20 cellular contexts compared by ENCODE assay signal in the genomic region with DNA sequence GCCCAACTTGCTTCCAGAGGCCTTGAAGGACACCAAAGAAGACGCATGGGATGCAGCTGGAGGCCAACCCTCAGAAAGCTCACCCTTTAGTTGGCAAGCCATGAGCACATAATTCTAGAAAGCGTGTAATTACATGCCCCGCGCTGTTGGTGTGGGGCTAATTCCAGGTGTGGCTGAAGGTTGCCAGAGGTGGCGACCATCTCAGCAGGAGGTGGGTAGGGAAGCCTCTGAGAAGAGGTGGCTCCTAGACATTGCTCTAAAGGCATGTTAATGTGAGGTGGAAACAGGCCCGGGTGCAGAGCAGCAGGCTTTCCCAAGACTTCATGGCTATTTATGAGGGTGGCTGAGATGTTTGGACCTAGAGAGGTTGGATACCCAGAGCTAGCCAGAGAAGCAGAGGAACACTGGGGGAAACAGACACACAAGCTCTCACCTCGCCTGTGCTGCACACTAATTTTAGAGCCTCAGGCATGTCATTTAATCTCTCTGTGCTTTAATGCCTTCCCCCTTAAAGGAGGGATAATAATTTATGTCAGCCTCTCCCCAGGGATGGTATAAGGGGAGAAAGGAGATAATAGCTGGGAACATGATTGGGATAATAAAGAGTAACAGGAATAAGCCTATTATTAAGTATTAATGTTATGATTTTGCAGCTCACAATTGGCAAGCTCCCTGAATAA.
"Had no signal": no experiment of that assay in that cellular context is flagged by ENCODE, and none has a peak within 500 bp of the region (broad histone marks: within the 10 kb centered on the region; RNA-seq: fewer than 3 reads in every experiment).

No MANE protein-coding gene starts in this region.

- H3K27ac ChIP-seq: gastrocnemius medialis, tibial nerve, vagina had no signal

- H3K27ac Mint-ChIP-seq: activated B cell treated with CpG ODN at 0.5 μM for 24 hours; activated CD8-positive, alpha-beta T cell treated with anti-CD3 and anti-CD28 coated beads for 36 hours; activated naive CD4-positive, alpha-beta T cell treated with anti-CD3 and anti-CD28 coated beads, Interleukin-2, amount 50 U/mL, for 72 hours; activated T-cell treated with anti-CD3 and anti-CD28 coated beads, Interleukin-2, amount 50 U/mL, for 72 hours had no signal

- H3K4me3 ChIP-seq: gastrocnemius medialis, tibial nerve, vagina had no signal

- H3K4me3 Mint-ChIP-seq: activated B cell treated with CpG ODN at 0.5 μM for 24 hours; activated CD8-positive, alpha-beta T cell treated with anti-CD3 and anti-CD28 coated beads for 36 hours; activated T-cell treated with anti-CD3 and anti-CD28 coated beads, Interleukin-2, amount 50 U/mL, for 72 hours had no signal

- H3K4me1 Mint-ChIP-seq: activated B cell treated with CpG ODN at 0.5 μM for 24 hours had no signal

- H3K27me3 ChIP-seq: gastrocnemius medialis, tibial nerve, vagina had no signal

- DNase-seq: activated B cell treated with CpG ODN at 0.5 μM for 24 hours; activated CD4-positive, alpha-beta T cell treated with anti-CD3 and anti-CD28 coated beads for 48 hours; activated CD8-positive, alpha-beta memory T cell treated with anti-CD3 and anti-CD28 coated beads, Interleukin-2, amount 50 U/mL, for 4 hours; activated CD8-positive, alpha-beta T cell treated with anti-CD3 and anti-CD28 coated beads for 36 hours; activated gamma-delta T cell; activated T-cell treated with anti-CD3 and anti-CD28 coated beads, Interleukin-2, amount 50 U/mL, for 72 hours; amniotic stem cell; caudate nucleus; erythroblast; gastrocnemius medialis; left colon; mammary epithelial cell; naive B cell; small intestine; stimulated activated CD4-positive, alpha-beta T cell treated with anti-CD3 and anti-CD28 coated beads, Interleukin-4, amount 100 ng/mL, for 24 hours; stimulated activated naive CD4-positive, alpha-beta T cell; substantia nigra had no signal

- H3K9me3 ChIP-seq: gastrocnemius medialis, tibial nerve, vagina had no signal

- H3K36me3 ChIP-seq: gastrocnemius medialis, tibial nerve, vagina had no signal

- ATAC-seq: activated CD8-positive, alpha-beta T cell treated with anti-CD3 and anti-CD28 coated beads for 36 hours; activated naive CD4-positive, alpha-beta T cell treated with anti-CD3 and anti-CD28 coated beads, Interleukin-2, amount 50 U/mL, for 72 hours; activated T-cell treated with anti-CD3 and anti-CD28 coated beads, Interleukin-2, amount 50 U/mL, for 72 hours; left colon had no signal

- H3K9me3 Mint-ChIP-seq: activated B cell treated with CpG ODN at 0.5 μM for 24 hours; activated CD8-positive, alpha-beta T cell treated with anti-CD3 and anti-CD28 coated beads for 36 hours; activated naive CD4-positive, alpha-beta T cell treated with anti-CD3 and anti-CD28 coated beads, Interleukin-2, amount 50 U/mL, for 72 hours; activated T-cell treated with anti-CD3 and anti-CD28 coated beads, Interleukin-2, amount 50 U/mL, for 72 hours; naive B cell had no signal

- H3K36me3 Mint-ChIP-seq: activated naive CD4-positive, alpha-beta T cell treated with anti-CD3 and anti-CD28 coated beads, Interleukin-2, amount 50 U/mL, for 72 hours; naive B cell had no signal
